ENCODE assay signal across 20 cellular contexts in genomic region chr22:47439643-47440265, GRCh38.
"Had no signal": no experiment of that assay in that cellular context is flagged by ENCODE, and none has a peak within 500 bp of the region (broad histone marks: within the 10 kb centered on the region; RNA-seq: fewer than 3 reads in every experiment).

No MANE protein-coding gene starts in this region.

- H3K27ac Mint-ChIP-seq: activated CD4-positive, alpha-beta memory T cell treated with anti-CD3 and anti-CD28 coated beads for 36 hours; activated CD4-positive, alpha-beta T cell treated with anti-CD3 and anti-CD28 coated beads for 36 hours; activated CD4-positive, alpha-beta T cell treated with anti-CD3 and anti-CD28 coated beads, Interleukin-2, amount 10 ng/mL, durations not matched to agents 24 days and 14 days; activated CD8-positive, alpha-beta T cell treated with anti-CD3 and anti-CD28 coated beads, Interleukin-2, amount 10 ng/mL, durations not matched to agents 7 days and 5 days; activated naive CD8-positive, alpha-beta T cell; activated T-helper 2 cell treated with anti-CD3 and anti-CD28 coated beads, Interferon-gamma antibody, Interleukin-2, Interleukin-4, amounts not matched to agents 10 μg/mL and 5 μg/mL and 100 μg/mL, durations not matched to agents 14 hours and 24 hours and 36 hours had no signal

- ATAC-seq: activated CD4-positive, alpha-beta T cell treated with anti-CD3 and anti-CD28 coated beads for 36 hours; activated CD8-positive, alpha-beta T cell treated with anti-CD3 and anti-CD28 coated beads, Interleukin-2, amount 10 ng/mL, durations not matched to agents 7 days and 5 days; activated T-cell treated with anti-CD3 and anti-CD28 coated beads, Interleukin-2, amount 50 U/mL, for 4 hours; esophagus mucosa had no signal

- H3K27me3 Mint-ChIP-seq: activated CD4-positive, alpha-beta memory T cell treated with anti-CD3 and anti-CD28 coated beads for 36 hours; activated CD4-positive, alpha-beta T cell treated with anti-CD3 and anti-CD28 coated beads for 36 hours; activated CD4-positive, alpha-beta T cell treated with anti-CD3 and anti-CD28 coated beads, Interleukin-2, amount 10 ng/mL, durations not matched to agents 24 days and 14 days had no signal

- H3K4me1 Mint-ChIP-seq: activated CD4-positive, alpha-beta T cell treated with anti-CD3 and anti-CD28 coated beads for 36 hours; activated CD4-positive, alpha-beta T cell treated with anti-CD3 and anti-CD28 coated beads, Interleukin-2, amount 10 ng/mL, durations not matched to agents 24 days and 14 days; central memory CD8-positive, alpha-beta T cell had no signal

- DNase-seq: activated CD4-positive, alpha-beta memory T cell treated with anti-CD3 and anti-CD28 coated beads for 36 hours; activated CD4-positive, alpha-beta T cell treated with anti-CD3 and anti-CD28 coated beads for 36 hours; activated CD4-positive, alpha-beta T cell treated with anti-CD3 and anti-CD28 coated beads, Interleukin-2, amount 10 ng/mL, durations not matched to agents 24 days and 14 days; activated CD4-positive, CD25-positive, alpha-beta regulatory T cell; activated CD4-positive, CD25-positive, alpha-beta regulatory T cell treated with anti-CD3 and anti-CD28 coated beads, Interleukin-2, amount 50 U/mL, for 72 hours; activated CD8-positive, alpha-beta T cell treated with anti-CD3 and anti-CD28 coated beads, Interleukin-2, amount 10 ng/mL, durations not matched to agents 7 days and 5 days; activated gamma-delta T cell treated with Interleukin-2 at 50 U/mL for 16 hours; activated naive CD4-positive, alpha-beta T cell treated with anti-CD3 and anti-CD28 coated beads, Interleukin-2, amount 50 U/mL, for 16 hours; activated naive CD4-positive, alpha-beta T cell treated with Interleukin-2 at 50 U/mL for 16 hours; activated T-cell treated with anti-CD3 and anti-CD28 coated beads, Interleukin-2, amount 50 U/mL, for 4 hours; amniotic stem cell; brain microvascular endothelial cell; effector CD8-positive, alpha-beta T cell; foreskin fibroblast; head of caudate nucleus; T-helper 2 cell had no signal

- H3K36me3 ChIP-seq: brain microvascular endothelial cell had no signal

- H3K4me3 Mint-ChIP-seq: activated CD4-positive, alpha-beta memory T cell treated with anti-CD3 and anti-CD28 coated beads for 36 hours; activated CD4-positive, alpha-beta T cell treated with anti-CD3 and anti-CD28 coated beads for 36 hours; activated CD4-positive, alpha-beta T cell treated with anti-CD3 and anti-CD28 coated beads, Interleukin-2, amount 10 ng/mL, durations not matched to agents 24 days and 14 days; activated CD8-positive, alpha-beta T cell treated with anti-CD3 and anti-CD28 coated beads, Interleukin-2, amount 10 ng/mL, durations not matched to agents 7 days and 5 days; activated naive CD8-positive, alpha-beta T cell; activated T-cell treated with anti-CD3 and anti-CD28 coated beads, Interleukin-2, amount 50 U/mL, for 4 hours; central memory CD8-positive, alpha-beta T cell had no signal

- H3K36me3 Mint-ChIP-seq: activated naive CD8-positive, alpha-beta T cell had no signal

- H3K9me3 Mint-ChIP-seq: activated CD4-positive, alpha-beta T cell treated with anti-CD3 and anti-CD28 coated beads, Interleukin-2, amount 10 ng/mL, durations not matched to agents 24 days and 14 days had no signal

- H3K27ac ChIP-seq: brain microvascular endothelial cell had no signal

- H3K27me3 ChIP-seq: brain microvascular endothelial cell had no signal
